Comparison of ENCODE assay signal across 24 cellular contexts in the genomic region with DNA sequence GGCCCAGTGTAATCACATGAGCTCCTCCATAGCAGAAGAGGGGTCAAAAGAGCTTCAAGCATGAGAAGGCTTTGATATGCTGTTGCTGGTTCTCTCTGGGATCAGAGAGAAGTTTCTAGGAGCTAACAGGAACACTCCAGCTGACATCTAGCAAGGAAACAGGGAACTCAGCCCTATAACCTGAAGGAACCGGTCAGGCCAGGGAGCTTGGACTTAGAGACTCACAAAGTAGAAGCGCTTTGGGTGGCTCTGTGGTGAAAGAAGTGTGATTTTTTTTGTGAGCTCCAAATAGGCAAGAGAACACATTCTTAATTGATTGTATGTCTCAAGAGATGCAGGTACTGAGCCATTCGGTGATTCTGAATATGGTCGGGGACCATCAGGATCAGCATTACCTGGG. TPM values are rescaled to one million over a fixed set of nuclear protein-coding genes. Genes with fewer than 3 reads are reported as not detected.
A peak's percentile ranks its signal among the peaks of the same experiment; 100 is the strongest.
DNase-seq lines count a peak whose midpoint lies in the region; ATAC-seq, FAIRE-seq and TF ChIP-seq lines count a peak whose summit lies in the region.
"Had no signal": no experiment of that assay in that cellular context is flagged by ENCODE, and none has a peak within 500 bp of the region (broad histone marks: within the 10 kb centered on the region; RNA-seq: fewer than 3 reads in every experiment).

No MANE protein-coding gene starts in this region.

- H3K36me3 ChIP-seq in endodermal cell (ENCODE audit: control insufficient read depth, insufficient read depth, low read length) = no peaks in the 10 kb centered on the region
- H3K36me3 ChIP-seq in hepatocyte (replicated peaks; ENCODE audit: insufficient read depth, low read depth) = no peaks in the 10 kb centered on the region
- no peaks in the 10 kb centered on the region for H3K36me3 ChIP-seq in small intestine (ENCODE audit: control insufficient read depth in 2 of 2, insufficient read depth in 2 of 2, low read length in 2 of 2)
- no peaks in the 10 kb centered on the region for H3K36me3 ChIP-seq in stomach
- H3K36me3 ChIP-seq: BE2C had no signal

- H3K9me3 Mint-ChIP-seq in endodermal cell (no peaks in the 10 kb centered on the region), nephron (no peaks in the 10 kb centered on the region)
- no peaks in the 10 kb centered on the region for H3K9me3 Mint-ChIP-seq in stimulated activated effector memory CD8-positive, alpha-beta T cell treated with anti-CD3 and anti-CD28 coated beads, Interleukin-12 subunit alpha, Interleukin-12 subunit beta, amount 100 ng/mL, for 72 hours
- H3K9me3 Mint-ChIP-seq: HFFc6 had no signal

- H3K79me2 ChIP-seq in hepatocyte = no peaks in the 10 kb centered on the region

- H3K4me2 ChIP-seq in hepatocyte = no peak overlapping the region

- intact Hi-C loops in stomach (cut with DNase I; ENCODE audit: low total_unique reads) = no loop called here

- H3K27ac Mint-ChIP-seq in endodermal cell = no peak overlapping the region
- peak overlapping the region; percentile 45 to 81 (median 55) for H3K27ac Mint-ChIP-seq in nephron
- no peak overlapping the region for H3K27ac Mint-ChIP-seq in stimulated activated effector memory CD8-positive, alpha-beta T cell treated with anti-CD3 and anti-CD28 coated beads, Interleukin-12 subunit alpha, Interleukin-12 subunit beta, amount 100 ng/mL, for 72 hours
- H3K27ac Mint-ChIP-seq: CD4-positive, CD25-positive, alpha-beta regulatory T cell; CD8-positive, alpha-beta memory T cell; HFFc6 had no signal

- H3K27me3 ChIP-seq in endodermal cell (ENCODE audit: control insufficient read depth, insufficient read depth, low read length, poor library complexity, severe bottlenecking) (peaks cover 28% of the 10 kb centered on the region), hepatocyte (no peaks in the 10 kb centered on the region), small intestine (ENCODE audit: control insufficient read depth in 2 of 2, insufficient read depth in 2 of 2, low read length in 2 of 2) (peaks cover 0 to under 1% of the 10 kb centered on the region in 2 donors), stomach (no peaks in the 10 kb centered on the region)
- H3K27me3 ChIP-seq: BE2C had no signal

- WGBS in endodermal cell (ENCODE audit: insufficient coverage in 1 of 2, insufficient read length in 1 of 2), 2 experiments = 94 to 98% methylated on average over 4 of the region's 4 CpGs
- WGBS in hepatocyte (ENCODE audit: low lambda C conversion rate, missing lambda C conversion rate) = 91% methylated on average over 4 of the region's 4 CpGs
- 32 to 74% (median 39%) methylated on average over 4 of the region's 4 CpGs for WGBS in small intestine, 3 donors
- WGBS in stomach, 5 donors = 48 to 74% (median 65%) methylated on average over 4 of the region's 4 CpGs

- H3K4me3 Mint-ChIP-seq in endodermal cell (no peak overlapping the region), nephron (no peak overlapping the region)
- H3K4me3 Mint-ChIP-seq in stimulated activated effector memory CD8-positive, alpha-beta T cell treated with anti-CD3 and anti-CD28 coated beads, Interleukin-12 subunit alpha, Interleukin-12 subunit beta, amount 100 ng/mL, for 72 hours = no peak overlapping the region
- H3K4me3 Mint-ChIP-seq: CD4-positive, CD25-positive, alpha-beta regulatory T cell; CD8-positive, alpha-beta memory T cell; HFFc6 had no signal

- no peak for TF ChIP-seq EP300 in stomach (IDR thresholded peaks at IDR 0.05)

- no peaks in the 10 kb centered on the region for H3K9me3 ChIP-seq in endodermal cell (ENCODE audit: control insufficient read depth, low read length)
- no peaks in the 10 kb centered on the region for H3K9me3 ChIP-seq in hepatocyte (ENCODE audit: low read depth)
- H3K9me3 ChIP-seq in small intestine (ENCODE audit: control insufficient read depth, low read depth) = no peaks in the 10 kb centered on the region
- no peaks in the 10 kb centered on the region for H3K9me3 ChIP-seq in stomach
- H3K9me3 ChIP-seq: BE2C had no signal

- H3K4me3 ChIP-seq in endodermal cell (ENCODE audit: low read length) = no peak overlapping the region
- H3K4me3 ChIP-seq in hepatocyte = no peak overlapping the region
- no peak overlapping the region for H3K4me3 ChIP-seq in small intestine (ENCODE audit: low read depth in 1 of 2, low read length in 2 of 2)
- no peak overlapping the region for H3K4me3 ChIP-seq in stomach

- H2AFZ ChIP-seq in hepatocyte = no peak overlapping the region

- H4K20me1 ChIP-seq in hepatocyte (ENCODE audit: insufficient read depth, poor library complexity, severe bottlenecking) = no peaks in the 10 kb centered on the region

- ATAC-seq in stimulated activated effector memory CD8-positive, alpha-beta T cell treated with anti-CD3 and anti-CD28 coated beads, Interleukin-12 subunit alpha, Interleukin-12 subunit beta, amount 100 ng/mL, for 72 hours = no peak
- ATAC-seq: HCT116 had no signal

- no peak overlapping the region for H3K9ac ChIP-seq in endodermal cell (ENCODE audit: extremely low read depth, low read length, poor library complexity, severe bottlenecking)

- DNase-seq in endodermal cell (peak; percentile 15), hepatocyte (ENCODE audit: low spot score) (peak; percentile 17), small intestine (peak; percentile 43), cortex of kidney (lab: John Stamatoyannopoulos, UW) (no peak), stomach (no peak)
- DNase-seq in stimulated activated effector memory CD8-positive, alpha-beta T cell treated with anti-CD3 and anti-CD28 coated beads, Interleukin-12 subunit alpha, Interleukin-12 subunit beta, amount 100 ng/mL, for 72 hours (ENCODE audit: low spot score in 2 of 2) = no peak
- DNase-seq: ACHN; BE2C; C1 segment of cervical spinal cord; CD4-positive, CD25-positive, alpha-beta regulatory T cell; CD8-positive, alpha-beta memory T cell; COR-L47; DMS 273 treated with DMSO at 0.1 percent for 48 hours; DMS79; GDM1; GOT3; H7; HFFc6 had no signal

- H3K27ac ChIP-seq in endodermal cell (ENCODE audit: low read depth, low read length) (no peak overlapping the region), hepatocyte (peak overlapping the region; percentile 14), small intestine (ENCODE audit: low read depth in 1 of 2, low read length in 1 of 2) (no peak overlapping the region), stomach (no peak overlapping the region)
- H3K27ac ChIP-seq: HL-60 had no signal

- no peak for TF ChIP-seq POLR2A in stomach (IDR thresholded peaks at IDR 0.05)

- no peak for FAIRE-seq in small intestine (lab: Jason Lieb, UNC)
- FAIRE-seq: A204.1, GM12892, GM18507 had no signal

- H3K4me1 ChIP-seq in endodermal cell (ENCODE audit: control insufficient read depth, insufficient read depth, low read length) = no peaks in the 10 kb centered on the region
- peaks cover 3% of the 10 kb centered on the region for H3K4me1 ChIP-seq in hepatocyte (ENCODE audit: insufficient read depth)
- no peaks in the 10 kb centered on the region for H3K4me1 ChIP-seq in small intestine (ENCODE audit: control insufficient read depth in 2 of 2, insufficient read depth in 1 of 2, low read depth in 1 of 2, low read length in 1 of 2)
- peaks cover 0 to 10% (median 4%) of the 10 kb centered on the region in 4 donors for H3K4me1 ChIP-seq in stomach
- H3K4me1 ChIP-seq: BE2C had no signal

- H3K4me1 Mint-ChIP-seq in endodermal cell (no peaks in the 10 kb centered on the region), nephron (peaks cover 11% of the 10 kb centered on the region)
- H3K4me1 Mint-ChIP-seq in stimulated activated effector memory CD8-positive, alpha-beta T cell treated with anti-CD3 and anti-CD28 coated beads, Interleukin-12 subunit alpha, Interleukin-12 subunit beta, amount 100 ng/mL, for 72 hours = no peaks in the 10 kb centered on the region
- H3K4me1 Mint-ChIP-seq: CD4-positive, CD25-positive, alpha-beta regulatory T cell; CD8-positive, alpha-beta memory T cell had no signal

- TF ChIP-seq CTCF in endodermal cell (conservative IDR thresholded peaks at IDR 0.05) = no peak
- no peak for TF ChIP-seq CTCF in hepatocyte (IDR thresholded peaks at IDR 0.05; ENCODE audit: poor library complexity)
- TF ChIP-seq CTCF in nephron (IDR thresholded peaks at IDR 0.05; ENCODE audit: unreplicated experiment in 3 of 3) = no peak
- no peak for TF ChIP-seq CTCF in stomach (IDR thresholded peaks at IDR 0.05)

- H3K27me3 Mint-ChIP-seq in endodermal cell (ENCODE audit: insufficient read depth) (peaks cover 16% of the 10 kb centered on the region), nephron (ENCODE audit: low read depth) (no peaks in the 10 kb centered on the region)

- no peaks in the 10 kb centered on the region for H3K9me2 ChIP-seq in hepatocyte (replicated peaks; ENCODE audit: insufficient read depth)

- no peaks in the 10 kb centered on the region for H3K36me3 Mint-ChIP-seq in endodermal cell (ENCODE audit: low read depth)
- no peaks in the 10 kb centered on the region for H3K36me3 Mint-ChIP-seq in nephron (ENCODE audit: low read depth)
- H3K36me3 Mint-ChIP-seq in stimulated activated effector memory CD8-positive, alpha-beta T cell treated with anti-CD3 and anti-CD28 coated beads, Interleukin-12 subunit alpha, Interleukin-12 subunit beta, amount 100 ng/mL, for 72 hours = no peaks in the 10 kb centered on the region
- H3K36me3 Mint-ChIP-seq: CD4-positive, CD25-positive, alpha-beta regulatory T cell; CD8-positive, alpha-beta memory T cell had no signal

RNA-seq across cellular contexts. Expression of a gene that starts 26.2 kb away (rescaled TPM):
- total RNA-seq in endodermal cell (1 to 10 TPM; 2.9 to 3.6 TPM), hepatocyte (2.3 and 3.3 TPM in 2 replicates), stomach (1 to 10 TPM in 2 of 5 donors, under 1 TPM in 1, not detected in 2; 0.73 to 2.3 (median 1.3) TPM)
- polyA plus RNA-seq in endodermal cell (2013, experiment 1 of 2) = 13.5 TPM
- 13.9 TPM for polyA plus RNA-seq in endodermal cell (2013, experiment 2 of 2)
- polyA plus RNA-seq in hepatocyte (4.5 and 5.6 TPM in 2 replicates), small intestine (1 to 10 TPM in 1 of 3 donors, not detected in 2; 1.0 TPM), stomach (under 1 TPM in 1 of 3 donors, not detected in 2; 0.13 TPM)
- total RNA-seq: CD8-positive, alpha-beta memory T cell had no signal

Comparison
In these comparisons a context has a peak if more than half of its experiments do, and no peak if none do; other contexts are left out.
1. DNase-seq: peak in endodermal cell (single experiment), hepatocyte (single experiment) and small intestine (single experiment); none in stimulated activated effector memory CD8-positive, alpha-beta T cell treated with anti-CD3 and anti-CD28 coated beads, Interleukin-12 subunit alpha, Interleukin-12 subunit beta, amount 100 ng/mL, for 72 hours (0 of 2), cortex of kidney (single experiment) and stomach (single experiment).
2. H3K27ac Mint-ChIP-seq: peak in nephron (3 of 3); none in endodermal cell (single experiment) and stimulated activated effector memory CD8-positive, alpha-beta T cell treated with anti-CD3 and anti-CD28 coated beads, Interleukin-12 subunit alpha, Interleukin-12 subunit beta, amount 100 ng/mL, for 72 hours (single experiment).